ENCODE assay signal across 9 cellular contexts in genomic region chr20:58481541-58482021, GRCh38. TPM values are rescaled to one million over a fixed set of nuclear protein-coding genes. Genes with fewer than 3 reads are reported as not detected.
A peak's percentile ranks its signal among the peaks of the same experiment; 100 is the strongest.
DNase-seq lines count a peak whose midpoint lies in the region; TF ChIP-seq lines count a peak whose summit lies in the region.
"Had no signal": no experiment of that assay in that cellular context is flagged by ENCODE, and none has a peak within 500 bp of the region (broad histone marks: within the 10 kb centered on the region; RNA-seq: fewer than 3 reads in every experiment).

No MANE protein-coding gene starts in this region.

- H2AFZ ChIP-seq in osteoblast (ENCODE audit: low read length), result peak overlapping the region; percentile 80

- no peak for TF ChIP-seq EP300 in esophagus muscularis mucosa (IDR thresholded peaks at IDR 0.05)

- H3K9me3 ChIP-seq in HUES6 (ENCODE audit: control insufficient read depth, insufficient read depth, low read depth, low read length), result peaks cover 32% of the 10 kb centered on the region
- H3K9me3 ChIP-seq in esophagus muscularis mucosa, result peaks cover 0 to 21% (median 17%) of the 10 kb centered on the region in 4 donors
- peaks cover 8% of the 10 kb centered on the region for H3K9me3 ChIP-seq in osteoblast (ENCODE audit: low read depth, low read length)

- TF ChIP-seq CTCF in AG10803 (conservative IDR thresholded peaks at IDR 0.05; ENCODE audit: low read length) (peak; percentile 63), esophagus muscularis mucosa (IDR thresholded peaks at IDR 0.05) (peak; percentile 70 to 80 (median 77)), osteoblast (IDR thresholded peaks at IDR 0.05; ENCODE audit: extremely low read depth, low read depth, low read length) (peak; percentile 71)

- H3K36me3 ChIP-seq in HUES6 (ENCODE audit: control insufficient read depth, insufficient read depth, low read length) (no peaks in the 10 kb centered on the region), esophagus muscularis mucosa (no peaks in the 10 kb centered on the region), osteoblast (ENCODE audit: insufficient read depth, low read length) (peaks cover 15% of the 10 kb centered on the region)

- H3K4me2 ChIP-seq in osteoblast (ENCODE audit: insufficient read depth, low read length), result peak overlapping the region; percentile 65

- intact Hi-C loops in esophagus muscularis mucosa (cut with DNase I), result loop anchor here (2.0 to 10.0 kb wide), 3 partner anchors 171 to 353 kb away; partner anchors contain the start of genes NPEPL1 and STX16

- DNase-seq in AG10803 (ENCODE audit: low read depth) (peak; percentile 33), esophagus muscularis mucosa (ENCODE audit: extremely low spot score) (no peak), osteoblast (ENCODE audit: insufficient read length, low spot score, missing footprints) (peak; percentile 94), ureter (ENCODE audit: low spot score) (peak; percentile 61), OCI-M2 (lab: John Stamatoyannopoulos, UW; ENCODE audit: unreplicated experiment) (no peak), DMS153 treated with DMSO at 0.1 percent for 48 hours (lab: John Stamatoyannopoulos, UW; ENCODE audit: unreplicated experiment) (no peak)
- DNase-seq in activated CD4-positive, alpha-beta T cell treated with anti-CD3 and anti-CD28 coated beads, Interleukin-2, amount 50 U/mL, for 24 hours (ENCODE audit: low read depth in 1 of 2, low spot score in 1 of 2), result peak; percentile 29 to 30

- H4K20me1 ChIP-seq in osteoblast (ENCODE audit: insufficient read depth, low read length), result no peaks in the 10 kb centered on the region

- H3K27me3 ChIP-seq in HUES6 (ENCODE audit: control insufficient read depth, insufficient read depth, low read length), result no peaks in the 10 kb centered on the region
- no peaks in the 10 kb centered on the region for H3K27me3 ChIP-seq in esophagus muscularis mucosa
- H3K27me3 ChIP-seq in osteoblast (ENCODE audit: insufficient read depth, low read length), result no peaks in the 10 kb centered on the region

- H3K27ac ChIP-seq in HUES6 (ENCODE audit: low read depth, low read length) (no peak overlapping the region), esophagus muscularis mucosa (replicated peaks in 1 of 4) (no peak overlapping the region), osteoblast (ENCODE audit: low read depth, low read length) (peak overlapping the region; percentile 47)

- 34% methylated on average over 13 of the region's 16 CpGs for WGBS in esophagus muscularis mucosa

- no peak overlapping the region for H3K4me3 ChIP-seq in AG10803 (ENCODE audit: low read length)
- 0 out of 2 replicates have a peak overlapping the region, but pooled peaks have one; percentile 33 for H3K4me3 ChIP-seq in HUES6 (ENCODE audit: low read depth, low read length)
- no peak overlapping the region for H3K4me3 ChIP-seq in esophagus muscularis mucosa
- peak overlapping the region; percentile 32 for H3K4me3 ChIP-seq in osteoblast (ENCODE audit: insufficient read depth, low read length)

- H3K4me1 ChIP-seq in HUES6 (ENCODE audit: control insufficient read depth, insufficient read depth, low read length), result peaks cover 12% of the 10 kb centered on the region
- H3K4me1 ChIP-seq in esophagus muscularis mucosa, result peaks cover 0 to 7% (median 7%) of the 10 kb centered on the region in 4 donors
- H3K4me1 ChIP-seq in osteoblast (ENCODE audit: insufficient read depth, low read length), result peaks cover 9% of the 10 kb centered on the region

- H3K79me2 ChIP-seq in osteoblast (ENCODE audit: insufficient read depth, low read length), result peaks cover 62% of the 10 kb centered on the region

- H3K9ac ChIP-seq in HUES6 (ENCODE audit: low read length), result peak overlapping the region; percentile 40

- TF ChIP-seq POLR2A in esophagus muscularis mucosa (IDR thresholded peaks at IDR 0.05; ENCODE audit: low read depth), result no peak

RNA-seq across cellular contexts. Expression of gene APCDD1L, which starts 33.6 kb away (rescaled TPM):
- total RNA-seq in esophagus muscularis mucosa (1 to 10 TPM in 2 of 4 donors, under 1 TPM in 2; 0.33 to 1.7 (median 1.1) TPM), osteoblast (16.3 and 16.5 TPM in 2 replicates), ureter (2.3 TPM)
- total RNA-seq: mononuclear cell had no signal

Comparison
In these comparisons a context has a peak if more than half of its experiments do, and no peak if none do; other contexts are left out.
1. DNase-seq: peak in AG10803 (single experiment), activated CD4-positive, alpha-beta T cell treated with anti-CD3 and anti-CD28 coated beads, Interleukin-2, amount 50 U/mL, for 24 hours (2 of 2), osteoblast (single experiment) and ureter (single experiment); none in esophagus muscularis mucosa (single experiment), OCI-M2 (single experiment) and DMS153 treated with DMSO at 0.1 percent for 48 hours (single experiment).
2. H3K4me3 ChIP-seq: peak in HUES6 (single experiment) and osteoblast (single experiment); none in AG10803 (single experiment) and esophagus muscularis mucosa (0 of 4).
3. Peak in every context shown above with its lines, with median percentiles within 50 percentile points of each other: CTCF ChIP-seq.